Comparison of ENCODE assay signal across 28 cellular contexts in the genomic region with DNA sequence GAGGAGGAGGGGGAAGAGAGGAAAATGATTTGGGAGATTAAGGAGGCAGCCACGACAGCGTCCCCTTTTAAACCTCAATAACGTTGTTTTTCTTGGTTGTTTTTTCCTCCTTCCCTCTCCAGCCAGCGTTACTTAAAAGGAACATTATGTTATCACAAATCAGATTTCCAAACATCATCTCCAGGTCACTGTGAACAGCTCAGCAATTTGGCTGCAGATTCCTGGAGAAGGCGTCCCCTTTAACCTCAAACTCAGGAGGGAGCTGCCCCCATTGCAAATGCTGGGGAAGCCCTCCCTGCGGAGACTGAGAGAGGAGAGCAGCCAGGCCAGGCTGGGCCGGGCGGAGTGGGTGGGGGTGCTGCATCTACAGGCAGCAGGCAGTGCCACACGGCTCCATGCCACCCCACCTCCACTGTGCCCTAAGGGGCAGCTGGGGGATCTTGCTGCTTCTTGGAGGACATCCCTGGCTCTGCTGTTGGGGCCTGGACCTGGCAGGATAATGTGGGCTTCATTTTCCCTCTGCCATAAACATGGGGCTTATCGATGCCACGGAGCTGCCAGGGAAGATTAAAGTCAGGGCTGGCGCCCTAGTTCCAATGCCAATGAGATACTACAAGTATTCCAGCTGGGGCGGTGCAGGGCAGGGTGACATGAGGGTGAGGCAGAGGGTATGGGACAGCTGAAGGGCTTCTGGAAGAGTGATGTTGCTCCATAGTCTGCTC.
A peak's percentile ranks its signal among the peaks of the same experiment; 100 is the strongest.
DNase-seq lines count a peak whose midpoint lies in the region; ATAC-seq and TF ChIP-seq lines count a peak whose summit lies in the region.
"Had no signal": no experiment of that assay in that cellular context is flagged by ENCODE, and none has a peak within 500 bp of the region (broad histone marks: within the 10 kb centered on the region; RNA-seq: fewer than 3 reads in every experiment).

No MANE protein-coding gene starts in this region.

- H2BK120ac ChIP-seq in mesenchymal stem cell (ENCODE audit: low read depth, low read length): no peak overlapping the region

- no peak for DNase-seq in heart left ventricle
- no peak for DNase-seq in mesenchymal stem cell
- peak; percentile 60 for DNase-seq in type B pancreatic cell (ENCODE audit: extremely low spot score, unreplicated experiment)
- no peak for DNase-seq in Karpas-422
- DNase-seq in middle frontal gyrus (ENCODE audit: extremely low spot score, low spot score): no peak
- no peak for DNase-seq in Ammon's horn (ENCODE audit: low spot score)
- DNase-seq: activated CD4-positive, alpha-beta T cell treated with anti-CD3 and anti-CD28 coated beads, Interleukin-2, amount 50 U/mL, for 4 hours; activated CD4-positive, CD25-positive, alpha-beta regulatory T cell; activated CD8-positive, alpha-beta memory T cell treated with anti-CD3 and anti-CD28 coated beads, Interleukin-2, amount 50 U/mL, for 48 hours; CD4-positive, CD25-positive, alpha-beta regulatory T cell; erythroblast; foreskin melanocyte; NCI-H1436 treated with DMSO at 0.1 percent for 48 hours; NCI-H510A treated with DMSO at 0.1 percent for 48 hours; ovary; PC-3; right lobe of liver; SHP77 treated with DMSO at 0.1 percent for 48 hours; stimulated activated CD4-positive, alpha-beta T cell treated with anti-CD3 and anti-CD28 coated beads, Interleukin-15, amount 100 ng/mL, for 24 hours; stimulated activated naive CD8-positive, alpha-beta T cell treated with anti-CD3 and anti-CD28 coated beads, Interleukin-15, amount 100 ng/mL, for 72 hours; SW 1271; T1000 had no signal

- no peak for TF ChIP-seq POLR2A in heart left ventricle (IDR thresholded peaks at IDR 0.05)

- H3K36me3 Mint-ChIP-seq in brain (no peaks in the 10 kb centered on the region), type B pancreatic cell (no peaks in the 10 kb centered on the region)
- H3K36me3 Mint-ChIP-seq: activated naive CD4-positive, alpha-beta T cell treated with anti-CD3 and anti-CD28 coated beads, Interleukin-2, amount 50 U/mL, for 72 hours; CD4-positive, CD25-positive, alpha-beta regulatory T cell had no signal

- no peaks in the 10 kb centered on the region for H3K79me1 ChIP-seq in mesenchymal stem cell (replicated peaks; ENCODE audit: low read length, poor library complexity, severe bottlenecking)

- no peak overlapping the region for H3K14ac ChIP-seq in mesenchymal stem cell (ENCODE audit: low read length in 2 of 2)

- H3K27me3 Mint-ChIP-seq in brain (peaks cover 4% of the 10 kb centered on the region), type B pancreatic cell (no peaks in the 10 kb centered on the region)
- H3K27me3 Mint-ChIP-seq: stimulated activated naive CD8-positive, alpha-beta T cell treated with anti-CD3 and anti-CD28 coated beads, Interleukin-15, amount 100 ng/mL, for 72 hours had no signal

- peak overlapping the region; percentile 61 for H4K91ac ChIP-seq in mesenchymal stem cell (ENCODE audit: low read length)

- peak overlapping the region; percentile 27 for H3K9ac ChIP-seq in mesenchymal stem cell (ENCODE audit: low read length)
- no peak overlapping the region for H3K9ac ChIP-seq in Karpas-422 (ENCODE audit: low read length)

- H3K4me1 Mint-ChIP-seq in brain (peaks cover 28% of the 10 kb centered on the region), type B pancreatic cell (ENCODE audit: unreplicated experiment) (peaks cover 11% of the 10 kb centered on the region)
- H3K4me1 Mint-ChIP-seq: activated T-helper 17 cell treated with anti-CD3 and anti-CD28 coated beads, Interleukin-2, amount 50 U/mL, for 72 hours; CD4-positive, CD25-positive, alpha-beta regulatory T cell; stimulated activated naive CD8-positive, alpha-beta T cell treated with anti-CD3 and anti-CD28 coated beads, Interleukin-15, amount 100 ng/mL, for 72 hours had no signal

- H2AK5ac ChIP-seq in mesenchymal stem cell (ENCODE audit: low read length, severe bottlenecking): no peak overlapping the region

- H3K9me3 ChIP-seq in heart left ventricle (peaks cover 0 to under 1% (median 0%) of the 10 kb centered on the region in 12 donors), mesenchymal stem cell (ENCODE audit: control insufficient read depth, low read length) (peaks cover 23% of the 10 kb centered on the region), Karpas-422 (ENCODE audit: low read length) (no peaks in the 10 kb centered on the region)
- H3K9me3 ChIP-seq: ovary, right lobe of liver, tibial nerve had no signal

- H3K4me2 ChIP-seq in mesenchymal stem cell (ENCODE audit: low read length, poor library complexity, severe bottlenecking): no peak overlapping the region
- H3K4me2 ChIP-seq in Karpas-422 (ENCODE audit: low read depth, low read length, poor library complexity, severe bottlenecking): no peak overlapping the region

- no peak overlapping the region for H4K8ac ChIP-seq in mesenchymal stem cell (ENCODE audit: low read length)

- WGBS in heart left ventricle, 4 donors: 31 to 51% (median 40%) methylated on average over 9 to 13 of the region's 13 CpGs
- 85% methylated on average over 12 of the region's 13 CpGs for WGBS in mesenchymal stem cell

- H3K27ac Mint-ChIP-seq in brain (peak overlapping the region in 3 of 5 experiments; percentile 58 to 76 (median 75)), type B pancreatic cell (no peak overlapping the region)
- H3K27ac Mint-ChIP-seq: activated naive CD4-positive, alpha-beta T cell treated with anti-CD3 and anti-CD28 coated beads, Interleukin-2, amount 50 U/mL, for 72 hours; activated T-helper 17 cell treated with anti-CD3 and anti-CD28 coated beads, Interleukin-2, amount 50 U/mL, for 72 hours; CD4-positive, CD25-positive, alpha-beta regulatory T cell had no signal

- H3K36me3 ChIP-seq in heart left ventricle (no peaks in the 10 kb centered on the region), mesenchymal stem cell (ENCODE audit: control insufficient read depth in 1 of 2, insufficient read depth in 2 of 2, low read depth in 1 of 2, low read length in 2 of 2) (no peaks in the 10 kb centered on the region), Karpas-422 (ENCODE audit: insufficient read depth, low read length) (no peaks in the 10 kb centered on the region)
- H3K36me3 ChIP-seq: ascending aorta, ovary, right lobe of liver, tibial nerve had no signal

- H2BK12ac ChIP-seq in mesenchymal stem cell (ENCODE audit: low read length in 2 of 2): peak overlapping the region in 1 of 2 experiments; percentile 63

- H3K4me3 Mint-ChIP-seq in brain: peak overlapping the region in 1 of 5 experiments; percentile 24
- no peak overlapping the region for H3K4me3 Mint-ChIP-seq in type B pancreatic cell
- H3K4me3 Mint-ChIP-seq: activated T-helper 17 cell treated with anti-CD3 and anti-CD28 coated beads, Interleukin-2, amount 50 U/mL, for 72 hours; CD4-positive, CD25-positive, alpha-beta regulatory T cell; stimulated activated naive CD8-positive, alpha-beta T cell treated with anti-CD3 and anti-CD28 coated beads, Interleukin-15, amount 100 ng/mL, for 72 hours had no signal

- H3K27me3 ChIP-seq in heart left ventricle (peaks cover 0 to 9% (median 0%) of the 10 kb centered on the region in 9 donors), mesenchymal stem cell (ENCODE audit: control insufficient read depth in 1 of 2, insufficient read depth in 1 of 2, low read length in 2 of 2) (peaks cover 0 to 72% of the 10 kb centered on the region in 2 experiments), Karpas-422 (ENCODE audit: low read length) (no peaks in the 10 kb centered on the region)
- H3K27me3 ChIP-seq: ascending aorta, ovary, right lobe of liver had no signal

- H3K27ac ChIP-seq in heart left ventricle: peak overlapping the region in 6 of 12 donors; percentile 6 to 52 (median 44)
- H3K27ac ChIP-seq in mesenchymal stem cell (ENCODE audit: low read length, poor library complexity, severe bottlenecking): no peak overlapping the region
- no peak overlapping the region for H3K27ac ChIP-seq in Karpas-422 (ENCODE audit: low read length)
- H3K27ac ChIP-seq: ascending aorta, ovary, right lobe of liver had no signal

- no peak for TF ChIP-seq CTCF in brain (conservative IDR thresholded peaks at IDR 0.05)
- no peak for TF ChIP-seq CTCF in heart left ventricle (IDR thresholded peaks at IDR 0.05)
- TF ChIP-seq CTCF in type B pancreatic cell (conservative IDR thresholded peaks at IDR 0.05): no peak

- H3K4me3 ChIP-seq in heart left ventricle: no peak overlapping the region
- H3K4me3 ChIP-seq in mesenchymal stem cell (ENCODE audit: insufficient read depth in 1 of 2, low read depth in 1 of 2, low read length in 2 of 2): no peak overlapping the region
- no peak overlapping the region for H3K4me3 ChIP-seq in Karpas-422 (ENCODE audit: low read length)
- H3K4me3 ChIP-seq: ascending aorta, K562, ovary, right lobe of liver, tibial nerve had no signal

- no peak overlapping the region for H3K23ac ChIP-seq in mesenchymal stem cell (ENCODE audit: low read length in 2 of 2)

- H2BK15ac ChIP-seq in mesenchymal stem cell (ENCODE audit: low read depth, poor library complexity, severe bottlenecking): no peak overlapping the region

- H2BK5ac ChIP-seq in mesenchymal stem cell (ENCODE audit: low read depth, low read length, poor library complexity, severe bottlenecking): no peak overlapping the region

- no peak overlapping the region for H3K18ac ChIP-seq in mesenchymal stem cell (ENCODE audit: low read depth in 1 of 2, low read length in 2 of 2)

- ATAC-seq in heart left ventricle: peak; percentile 68 to 88 (median 75)
- ATAC-seq: activated naive CD4-positive, alpha-beta T cell treated with anti-CD3 and anti-CD28 coated beads, Interleukin-2, amount 50 U/mL, for 72 hours; activated T-helper 17 cell treated with anti-CD3 and anti-CD28 coated beads, Interleukin-2, amount 50 U/mL, for 72 hours; K562; PC-3; stimulated activated naive CD8-positive, alpha-beta T cell treated with anti-CD3 and anti-CD28 coated beads, Interleukin-15, amount 100 ng/mL, for 72 hours had no signal

- H3K9me2 ChIP-seq in Karpas-422 (replicated peaks; ENCODE audit: insufficient read depth, low read length): no peaks in the 10 kb centered on the region

- intact Hi-C loops in heart left ventricle (cut with DNase I): no loop called here

- H3K9me3 Mint-ChIP-seq in brain (peaks cover 0 to 7% (median 0%) of the 10 kb centered on the region in 5 experiments), type B pancreatic cell (no peaks in the 10 kb centered on the region)
- H3K9me3 Mint-ChIP-seq: activated naive CD4-positive, alpha-beta T cell treated with anti-CD3 and anti-CD28 coated beads, Interleukin-2, amount 50 U/mL, for 72 hours; activated T-helper 17 cell treated with anti-CD3 and anti-CD28 coated beads, Interleukin-2, amount 50 U/mL, for 72 hours; CD4-positive, CD25-positive, alpha-beta regulatory T cell had no signal

- H2AFZ ChIP-seq in mesenchymal stem cell (ENCODE audit: low read depth, low read length): no peak overlapping the region
- no peak overlapping the region for H2AFZ ChIP-seq in Karpas-422 (ENCODE audit: low read length)

- no peaks in the 10 kb centered on the region for H3K79me2 ChIP-seq in Karpas-422 (ENCODE audit: low read length)

- H4K20me1 ChIP-seq in Karpas-422 (ENCODE audit: insufficient read depth, low read depth, low read length): no peaks in the 10 kb centered on the region

- H3K4ac ChIP-seq in mesenchymal stem cell (ENCODE audit: low read depth in 1 of 2, low read length in 2 of 2): no peak overlapping the region

- H3K4me1 ChIP-seq in heart left ventricle: peaks cover 0 to 45% (median 13%) of the 10 kb centered on the region in 12 donors
- peaks cover 3% of the 10 kb centered on the region for H3K4me1 ChIP-seq in mesenchymal stem cell (ENCODE audit: control insufficient read depth, insufficient read depth, low read depth, low read length)
- H3K4me1 ChIP-seq in Karpas-422 (ENCODE audit: low read length): no peaks in the 10 kb centered on the region
- H3K4me1 ChIP-seq: ascending aorta, right lobe of liver had no signal
